Comparison of ENCODE assay signal across 1 cellular context in genomic region chr5:76561959-76562358, GRCh38.
TF ChIP-seq lines count a peak whose summit lies in the region.

No MANE protein-coding gene starts in this region.

TF ChIP-seq in GM12878, 131 proteins besides CTCF, POLR2A, EP300 and RAD21:
- TF ChIP-seq YY1 (IDR thresholded peaks at IDR 0.05; ENCODE audit: low read depth, low read length) (no peak), STAT3 (IDR thresholded peaks at IDR 0.05; ENCODE audit: low read depth, low read length) (no peak), RB1 (IDR thresholded peaks at IDR 0.05; ENCODE audit: borderline replicate concordance) (no peak), EGR1 (IDR thresholded peaks at IDR 0.05; ENCODE audit: borderline replicate concordance in 1 of 2, low read depth in 2 of 2, low read length in 2 of 2) (no peak), HDGF (IDR thresholded peaks at IDR 0.05) (no peak), IRF3 (IDR thresholded peaks at IDR 0.05) (no peak), POLR2AphosphoS5 (IDR thresholded peaks at IDR 0.05; ENCODE audit: low read length) (no peak), NFXL1 (IDR thresholded peaks at IDR 0.05; ENCODE audit: borderline replicate concordance) (no peak), IRF4 (IDR thresholded peaks at IDR 0.05; ENCODE audit: low read depth, low read length) (no peak)
- TF ChIP-seq, protein P1, sequence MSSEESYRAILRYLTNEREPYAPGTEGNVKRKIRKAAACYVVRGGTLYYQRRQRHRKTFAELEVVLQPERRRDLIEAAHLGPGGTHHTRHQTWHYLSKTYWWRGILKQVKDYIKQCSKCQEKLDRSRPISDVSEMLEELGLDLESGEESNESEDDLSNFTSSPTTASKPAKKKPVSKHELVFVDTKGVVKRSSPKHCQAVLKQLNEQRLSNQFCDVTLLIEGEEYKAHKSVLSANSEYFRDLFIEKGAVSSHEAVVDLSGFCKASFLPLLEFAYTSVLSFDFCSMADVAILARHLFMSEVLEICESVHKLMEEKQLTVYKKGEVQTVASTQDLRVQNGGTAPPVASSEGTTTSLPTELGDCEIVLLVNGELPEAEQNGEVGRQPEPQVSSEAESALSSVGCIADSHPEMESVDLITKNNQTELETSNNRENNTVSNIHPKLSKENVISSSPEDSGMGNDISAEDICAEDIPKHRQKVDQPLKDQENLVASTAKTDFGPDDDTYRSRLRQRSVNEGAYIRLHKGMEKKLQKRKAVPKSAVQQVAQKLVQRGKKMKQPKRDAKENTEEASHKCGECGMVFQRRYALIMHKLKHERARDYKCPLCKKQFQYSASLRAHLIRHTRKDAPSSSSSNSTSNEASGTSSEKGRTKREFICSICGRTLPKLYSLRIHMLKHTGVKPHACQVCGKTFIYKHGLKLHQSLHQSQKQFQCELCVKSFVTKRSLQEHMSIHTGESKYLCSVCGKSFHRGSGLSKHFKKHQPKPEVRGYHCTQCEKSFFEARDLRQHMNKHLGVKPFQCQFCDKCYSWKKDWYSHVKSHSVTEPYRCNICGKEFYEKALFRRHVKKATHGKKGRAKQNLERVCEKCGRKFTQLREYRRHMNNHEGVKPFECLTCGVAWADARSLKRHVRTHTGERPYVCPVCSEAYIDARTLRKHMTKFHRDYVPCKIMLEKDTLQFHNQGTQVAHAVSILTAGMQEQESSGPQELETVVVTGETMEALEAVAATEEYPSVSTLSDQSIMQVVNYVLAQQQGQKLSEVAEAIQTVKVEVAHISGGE (CRISPR knock-in tag; IDR thresholded peaks at IDR 0.05) = no peak
- TF ChIP-seq, protein P2, sequence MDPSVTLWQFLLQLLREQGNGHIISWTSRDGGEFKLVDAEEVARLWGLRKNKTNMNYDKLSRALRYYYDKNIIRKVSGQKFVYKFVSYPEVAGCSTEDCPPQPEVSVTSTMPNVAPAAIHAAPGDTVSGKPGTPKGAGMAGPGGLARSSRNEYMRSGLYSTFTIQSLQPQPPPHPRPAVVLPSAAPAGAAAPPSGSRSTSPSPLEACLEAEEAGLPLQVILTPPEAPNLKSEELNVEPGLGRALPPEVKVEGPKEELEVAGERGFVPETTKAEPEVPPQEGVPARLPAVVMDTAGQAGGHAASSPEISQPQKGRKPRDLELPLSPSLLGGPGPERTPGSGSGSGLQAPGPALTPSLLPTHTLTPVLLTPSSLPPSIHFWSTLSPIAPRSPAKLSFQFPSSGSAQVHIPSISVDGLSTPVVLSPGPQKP (IDR thresholded peaks at IDR 0.05; ENCODE audit: low read depth, low read length) = no peak
TF ChIP-seq in GM12878: peak in this region for 0.
